Comparison of ENCODE assay signal across 8 cellular contexts in genomic region chr15:41895491-41895890, GRCh38. TPM values are rescaled to one million over a fixed set of nuclear protein-coding genes. Genes with fewer than 3 reads are reported as not detected.
A peak's percentile ranks its signal among the peaks of the same experiment; 100 is the strongest.
DNase-seq lines count a peak whose midpoint lies in the region; ATAC-seq and TF ChIP-seq lines count a peak whose summit lies in the region.

No MANE protein-coding gene starts in this region.

- H3K36me3 ChIP-seq in CD8-positive, alpha-beta T cell (ENCODE audit: insufficient read depth, low read length) = no peaks in the 10 kb centered on the region
- peaks cover 19% of the 10 kb centered on the region for H3K36me3 ChIP-seq in RWPE2 (ENCODE audit: low read depth)
- H3K36me3 ChIP-seq in effector memory CD4-positive, alpha-beta T cell (ENCODE audit: control insufficient read depth, insufficient read depth, low read length) = peaks cover 14% of the 10 kb centered on the region
- H3K36me3 ChIP-seq in sigmoid colon = peaks cover 0 to 11% (median 3%) of the 10 kb centered on the region in 4 donors
- H3K36me3 ChIP-seq in BE2C = no peaks in the 10 kb centered on the region

- H3K27ac ChIP-seq in CD8-positive, alpha-beta T cell (ENCODE audit: low read depth, low read length) = peak overlapping the region; percentile 80
- H3K27ac ChIP-seq in RWPE2 (ENCODE audit: poor library complexity, severe bottlenecking) (peak overlapping the region; percentile 90), sigmoid colon (peak overlapping the region in 3 of 4 donors; percentile 13 to 58 (median 50))
- peak overlapping the region; percentile 89 for H3K27ac ChIP-seq in effector memory CD4-positive, alpha-beta T cell (ENCODE audit: insufficient read depth, low read length, poor library complexity, severe bottlenecking)

- peak overlapping the region; percentile 98 for H3K27ac Mint-ChIP-seq in CD8-positive, alpha-beta T cell

- H3K9me3 Mint-ChIP-seq in CD8-positive, alpha-beta T cell = no peaks in the 10 kb centered on the region

- TF ChIP-seq CTCF in CD8-positive, alpha-beta T cell (IDR thresholded peaks at IDR 0.05) = no peak
- TF ChIP-seq CTCF in RWPE2 (IDR thresholded peaks at IDR 0.05; ENCODE audit: poor library complexity, severe bottlenecking) (no peak), sigmoid colon (IDR thresholded peaks at IDR 0.05) (no peak), BE2C (IDR thresholded peaks at IDR 0.05; ENCODE audit: low read depth, low read length) (no peak)

- no peaks in the 10 kb centered on the region for H3K9me3 ChIP-seq in CD8-positive, alpha-beta T cell (ENCODE audit: low read length)
- H3K9me3 ChIP-seq in RWPE2 (ENCODE audit: severe bottlenecking) (no peaks in the 10 kb centered on the region), sigmoid colon (no peaks in the 10 kb centered on the region), BE2C (no peaks in the 10 kb centered on the region)
- no peaks in the 10 kb centered on the region for H3K9me3 ChIP-seq in effector memory CD4-positive, alpha-beta T cell (ENCODE audit: control insufficient read depth, low read length)

- H3K36me3 Mint-ChIP-seq in CD8-positive, alpha-beta T cell = peaks cover 14% of the 10 kb centered on the region

- no peak for ATAC-seq in CD8-positive, alpha-beta T cell
- ATAC-seq in RWPE2 (ENCODE audit: low read depth) = no peak
- ATAC-seq in GM18520 (IDR thresholded peaks at IDR 0.05; ENCODE audit: unreplicated experiment) = no peak
- no peak for ATAC-seq in GM21528 (IDR thresholded peaks at IDR 0.05; ENCODE audit: low FRiP score, unreplicated experiment)

- H3K4me1 ChIP-seq in CD8-positive, alpha-beta T cell (ENCODE audit: insufficient read depth, low read length) = peaks cover 30% of the 10 kb centered on the region
- H3K4me1 ChIP-seq in RWPE2 (ENCODE audit: insufficient read depth, poor library complexity, severe bottlenecking) (peaks cover 17% of the 10 kb centered on the region), sigmoid colon (peaks cover 0 to 36% (median 28%) of the 10 kb centered on the region in 4 donors), BE2C (peaks cover 48% of the 10 kb centered on the region)
- peaks cover 35% of the 10 kb centered on the region for H3K4me1 ChIP-seq in effector memory CD4-positive, alpha-beta T cell (ENCODE audit: control insufficient read depth, insufficient read depth, low read length, poor library complexity, severe bottlenecking)

- no peak for DNase-seq in CD8-positive, alpha-beta T cell
- DNase-seq in RWPE2 (ENCODE audit: low spot score) (peak; percentile 64), sigmoid colon (no peak), mucosa of gallbladder (ENCODE audit: low spot score) (no peak), BE2C (no peak)
- DNase-seq in effector memory CD4-positive, alpha-beta T cell = no peak

- peaks cover 36% of the 10 kb centered on the region for H3K4me1 Mint-ChIP-seq in CD8-positive, alpha-beta T cell (ENCODE audit: low read depth)

- no peak for TF ChIP-seq POLR2A in sigmoid colon (IDR thresholded peaks at IDR 0.05)

- peak overlapping the region; percentile 78 for H3K4me3 Mint-ChIP-seq in CD8-positive, alpha-beta T cell

- peak overlapping the region; percentile 28 for H3K4me3 ChIP-seq in CD8-positive, alpha-beta T cell (ENCODE audit: low read depth, low read length)
- H3K4me3 ChIP-seq in RWPE2 (ENCODE audit: severe bottlenecking) = no peak overlapping the region
- H3K4me3 ChIP-seq in effector memory CD4-positive, alpha-beta T cell (ENCODE audit: insufficient read depth, low read depth, low read length, poor library complexity, severe bottlenecking) = no peak overlapping the region
- no peak overlapping the region for H3K4me3 ChIP-seq in sigmoid colon
- H3K4me3 ChIP-seq in BE2C (ENCODE audit: low read depth, low read length) = no peak overlapping the region

- CTCF ChIA-PET in CD8-positive, alpha-beta T cell (lab: Charles Lee) = interaction anchor here (0.6 to 2.6 kb wide), 10 partner anchors 8 to 122 kb away, joined by 3 to 18 read pairs (median 5); partner anchors contain the start of gene MAPKBP1

- POLR2A ChIA-PET in CD8-positive, alpha-beta T cell (lab: Charles Lee) = interaction anchor here (0.8 to 3.4 kb wide), 8 partner anchors 9 to 122 kb away, joined by 3 to 20 read pairs (median 9); partner anchors contain the start of genes JMJD7 and MAPKBP1

- no peak for TF ChIP-seq EP300 in sigmoid colon (IDR thresholded peaks at IDR 0.05)

- H3K27me3 ChIP-seq in CD8-positive, alpha-beta T cell (ENCODE audit: insufficient read depth, low read length) = no peaks in the 10 kb centered on the region
- H3K27me3 ChIP-seq in RWPE2 (ENCODE audit: insufficient read depth, poor library complexity, severe bottlenecking) (no peaks in the 10 kb centered on the region), sigmoid colon (no peaks in the 10 kb centered on the region), BE2C (no peaks in the 10 kb centered on the region)
- H3K27me3 ChIP-seq in effector memory CD4-positive, alpha-beta T cell (replicated peaks; ENCODE audit: control insufficient read depth, insufficient read depth, low read length, poor library complexity, severe bottlenecking) = no peaks in the 10 kb centered on the region

- intact Hi-C loops in CD8-positive, alpha-beta T cell (cut with DNase I, micrococcal nuclease) = loop anchor here (1.0 to 2.0 kb wide), 2 partner anchors 9 to 121 kb away; partner anchors contain the start of gene MAPKBP1 (in 1 of the 2)
- intact Hi-C loops in sigmoid colon (cut with DNase I) = no loop called here

- 96 to 97% methylated on average over 11 of the region's 11 CpGs for WGBS in sigmoid colon, 2 donors

- H3K27me3 Mint-ChIP-seq in CD8-positive, alpha-beta T cell (ENCODE audit: low read depth) = no peaks in the 10 kb centered on the region

RNA-seq across cellular contexts. Expression of gene SPTBN5, which starts 1.6 kb away (rescaled TPM):
- 1 to 10 TPM; 1.1 to 1.2 TPM for total RNA-seq in CD8-positive, alpha-beta T cell
- total RNA-seq in sigmoid colon (1 to 10 TPM in 1 of 4 donors, under 1 TPM in 3; under 0.01 to 1.7 (median 0.26) TPM), mucosa of gallbladder (7.1 TPM)
- 1 to 10 TPM in 1 of 3 donors, under 1 TPM in 2; 0.60 to 2.3 (median 0.92) TPM for polyA plus RNA-seq in sigmoid colon
- 1.7 TPM for polyA plus RNA-seq in BE2C (2012; ENCODE audit: insufficient read depth, insufficient read length, low read depth)

RNA-seq across cellular contexts. Expression of gene PLA2G4B, which starts 56.8 kb away (rescaled TPM):
- total RNA-seq in CD8-positive, alpha-beta T cell = 10 to 100 TPM; 25.0 to 26.1 TPM
- total RNA-seq in sigmoid colon (1 to 10 TPM; 1.6 to 5.3 (median 3.4) TPM), mucosa of gallbladder (20.7 TPM)
- polyA plus RNA-seq in sigmoid colon = 1 to 10 TPM in 1 of 3 donors, under 1 TPM in 1, not detected in 1; 0.92 to 6.5 TPM
- 2.7 TPM for polyA plus RNA-seq in BE2C (2012; ENCODE audit: insufficient read depth, insufficient read length, low read depth)
